8 cellular contexts compared by ENCODE assay signal in genomic region chr12:1473418-1473817, GRCh38.
A peak's percentile ranks its signal among the peaks of the same experiment; 100 is the strongest.
DNase-seq lines count a peak whose midpoint lies in the region; ATAC-seq and TF ChIP-seq lines count a peak whose summit lies in the region.

No MANE protein-coding gene starts in this region.

- peak; percentile 51 to 69 for ATAC-seq in activated naive CD4-positive, alpha-beta T cell treated with anti-CD3 and anti-CD28 coated beads, Interleukin-2, amount 50 U/mL, for 72 hours
- ATAC-seq in natural killer cell (peak; percentile 64 to 88 (median 66)), HG02623 (IDR thresholded peaks at IDR 0.05; ENCODE audit: unreplicated experiment) (no peak)

- no peaks in the 10 kb centered on the region for H3K9me3 Mint-ChIP-seq in activated naive CD4-positive, alpha-beta T cell treated with anti-CD3 and anti-CD28 coated beads, Interleukin-2, amount 50 U/mL, for 72 hours
- no peaks in the 10 kb centered on the region for H3K9me3 Mint-ChIP-seq in natural killer cell

- H3K27me3 Mint-ChIP-seq in natural killer cell (ENCODE audit: low read depth in 2 of 2), result no peaks in the 10 kb centered on the region

- intact Hi-C loops in natural killer cell (cut with micrococcal nuclease), result no loop called here

- DNase-seq in ELR (ENCODE audit: low read depth), result peak; percentile 62
- DNase-seq in MV-4-11 (lab: John Stamatoyannopoulos, UW), result peak; percentile 87
- DNase-seq in activated naive CD4-positive, alpha-beta T cell treated with anti-CD3 and anti-CD28 coated beads, Interleukin-2, amount 50 U/mL, for 72 hours (ENCODE audit: low spot score in 2 of 2), result peak in 1 of 2 donors; percentile 16
- no peak for DNase-seq in natural killer cell
- DNase-seq in nucleus accumbens (lab: John Stamatoyannopoulos, UW), result no peak
- DNase-seq in NK-92 (lab: John Stamatoyannopoulos, UW; ENCODE audit: unreplicated experiment), result no peak
- DNase-seq in cerebellum (ENCODE audit: low spot score), result no peak

- H3K36me3 Mint-ChIP-seq in activated naive CD4-positive, alpha-beta T cell treated with anti-CD3 and anti-CD28 coated beads, Interleukin-2, amount 50 U/mL, for 72 hours, result no peaks in the 10 kb centered on the region
- no peaks in the 10 kb centered on the region for H3K36me3 Mint-ChIP-seq in natural killer cell

- H3K4me1 Mint-ChIP-seq in natural killer cell, result peaks cover 0 to 8% of the 10 kb centered on the region in 2 donors

- TF ChIP-seq CTCF in natural killer cell (IDR thresholded peaks at IDR 0.05), result no peak

- H3K4me3 Mint-ChIP-seq in natural killer cell, result peak overlapping the region; percentile 80

- H3K27ac Mint-ChIP-seq in activated naive CD4-positive, alpha-beta T cell treated with anti-CD3 and anti-CD28 coated beads, Interleukin-2, amount 50 U/mL, for 72 hours, result peak overlapping the region in 1 of 2 donors; percentile 18
- no peak overlapping the region for H3K27ac Mint-ChIP-seq in natural killer cell

Comparison
In these comparisons a context has a peak if more than half of its experiments do, and no peak if none do; other contexts are left out.
1. DNase-seq: peak in ELR (single experiment) and MV-4-11 (single experiment); none in natural killer cell (single experiment), nucleus accumbens (0 of 56), NK-92 (single experiment) and cerebellum (single experiment).